Comparison of ENCODE assay signal across 20 cellular contexts in genomic region chr16:16154292-16154951, GRCh38.
DNase-seq lines count a peak whose midpoint lies in the region; ATAC-seq, FAIRE-seq and TF ChIP-seq lines count a peak whose summit lies in the region.
"Had no signal": no experiment of that assay in that cellular context is flagged by ENCODE, and none has a peak within 500 bp of the region (broad histone marks: within the 10 kb centered on the region; RNA-seq: fewer than 3 reads in every experiment).

No MANE protein-coding gene starts in this region.

- H3K9ac ChIP-seq in BLaER1 (no peak overlapping the region), K562 (ENCODE audit: insufficient read depth in 1 of 2, low read depth in 2 of 2, low read length in 2 of 2) (peak overlapping the region in 1 of 2 experiments; percentile 76; a peak in 2 of 4 replicates)

- H3K27ac ChIP-seq in BLaER1 = peak overlapping the region; percentile 11; the same call in 1 of the 2 replicates
- no peak overlapping the region for H3K27ac ChIP-seq in K562 (ENCODE audit: extremely low read depth, low read depth, low read length)
- H3K27ac ChIP-seq in pancreas = no peak overlapping the region
- H3K27ac ChIP-seq: RWPE1 had no signal

- TF ChIP-seq EP300 in K562 (IDR thresholded peaks at IDR 0.05; ENCODE audit: low read length) = peak; percentile 29; the same call in 1 of the 2 replicates

- H3K9me1 ChIP-seq in K562 (ENCODE audit: control insufficient read depth, insufficient read depth, low read length) = no peaks in the 10 kb centered on the region

- H3K36me3 ChIP-seq in BLaER1 (no peaks in the 10 kb centered on the region), H7 (replicated peaks; ENCODE audit: control insufficient read depth, insufficient read depth, low read length) (no peaks in the 10 kb centered on the region), K562 (ENCODE audit: control insufficient read depth, insufficient read depth, low read length) (no peaks in the 10 kb centered on the region), pancreas (peaks cover 0 to 4% (median 0%) of the 10 kb centered on the region in 3 donors)
- H3K36me3 ChIP-seq: BE2C had no signal

- FAIRE-seq in K562 (lab: Jason Lieb, UNC) (no peak), pancreas (lab: Jason Lieb, UNC) (no peak)
- FAIRE-seq: GM19239, H1 had no signal

- H3K4me2 ChIP-seq in BLaER1 (no peak overlapping the region), K562 (ENCODE audit: insufficient read depth, low read length) (no peak overlapping the region)

- POLR2A ChIA-PET in K562 (lab: Yijun Ruan, JAX) = no interaction called here

- in situ Hi-C loops in K562 (cut with MboI) = no loop called here

- H4K20me1 ChIP-seq in BLaER1 (no peaks in the 10 kb centered on the region), K562 (replicated peaks; ENCODE audit: control insufficient read depth, insufficient read depth, low read length) (no peaks in the 10 kb centered on the region)

- no peak for TF ChIP-seq POLR2A in K562 (conservative IDR thresholded peaks at IDR 0.05)

- BruUV-seq in K562 (replicated peaks; lab: Mats Ljungman, UMichigan) = no TSS peak

- peak; percentile 42; the same call in 1 of the 3 replicates for ATAC-seq in K562
- no peak for ATAC-seq in pancreas
- ATAC-seq: HCT116, Panc1 had no signal

- TF ChIP-seq CTCF in K562 (IDR thresholded peaks at IDR 0.05 in 2 of 3, conservative IDR thresholded peaks at IDR 0.05 in 1 of 3; ENCODE audit: insufficient read depth in 2 of 3, low read depth in 1 of 3, low read length in 3 of 3) = no peak
- no peak for TF ChIP-seq CTCF in pancreas (IDR thresholded peaks at IDR 0.05)

- H2AFZ ChIP-seq in K562 (ENCODE audit: low read depth, low read length) = no peak overlapping the region

- DNase-seq in H7 = peak; percentile 53
- peak in 1 of 4 experiments; percentile 25 for DNase-seq in K562 (ENCODE audit: extremely low read depth in 1 of 4, low spot score in 3 of 4)
- peak; percentile 66 for DNase-seq in posterior vena cava (ENCODE audit: low spot score)
- DNase-seq in NCI-H526 treated with DMSO at 0.1 percent for 48 hours (lab: John Stamatoyannopoulos, UW) = no peak
- DNase-seq in DMS79 (lab: John Stamatoyannopoulos, UW) = no peak
- no peak for DNase-seq in pancreas
- DNase-seq: BE2C, DMS153, NCI-H1092 treated with DMSO at 0.1 percent for 48 hours, NCI-H1436, NCI-H1930, NCI-H446 treated with DMSO at 0.1 percent for 48 hours, NCI-H526, SHP77 treated with DMSO at 0.1 percent for 48 hours had no signal

- CTCF ChIA-PET in K562 (lab: Yijun Ruan, JAX; ENCODE audit: low intra/inter-chr PET ratio) = no interaction called here

- no peak overlapping the region for H3K4me3 ChIP-seq in BLaER1
- no peak overlapping the region for H3K4me3 ChIP-seq in H7 (ENCODE audit: insufficient read depth, low read depth, low read length)
- no peak overlapping the region for H3K4me3 ChIP-seq in K562
- H3K4me3 ChIP-seq in pancreas = no peak overlapping the region

- peaks cover 33% of the 10 kb centered on the region for H3K9me3 ChIP-seq in BLaER1
- H3K9me3 ChIP-seq in K562 (replicated peaks; ENCODE audit: control insufficient read depth, insufficient read depth, low read depth, low read length) = no peaks in the 10 kb centered on the region
- H3K9me3 ChIP-seq in pancreas = no peaks in the 10 kb centered on the region

- no peak for TF ChIP-seq RAD21 in K562 (CRISPR knock-in tag; conservative IDR thresholded peaks at IDR 0.05 in 1 of 2, IDR thresholded peaks at IDR 0.05 in 1 of 2)

- WGBS in K562 (ENCODE audit: insufficient coverage, low coverage, missing lambda C conversion rate) = 9% methylated on average over 15 of the region's 18 CpGs
- 90 to 94% methylated on average over 17 to 18 of the region's 18 CpGs for whole genome bisulfite sequencing in pancreas, 2 donors

- H3K27me3 ChIP-seq in BLaER1 (no peaks in the 10 kb centered on the region), H7 (ENCODE audit: control insufficient read depth, insufficient read depth, low read length) (no peaks in the 10 kb centered on the region), K562 (ENCODE audit: control insufficient read depth in 2 of 2, insufficient read depth in 2 of 2, low read length in 2 of 2) (no peaks in the 10 kb centered on the region), pancreas (no peaks in the 10 kb centered on the region)
- H3K27me3 ChIP-seq: BE2C had no signal

- intact Hi-C loops in K562 (cut with micrococcal nuclease) = no loop called here
- intact Hi-C loops in posterior vena cava (cut with DNase I) = loop anchor here in 1 of 2 donors (5.0 kb wide), 1 partner anchor 38 kb away; no protein-coding TSS in a partner anchor
- intact Hi-C loops in pancreas (cut with DNase I) = no loop called here

- H3K79me2 ChIP-seq in K562 (ENCODE audit: control insufficient read depth, insufficient read depth, low read length) = no peaks in the 10 kb centered on the region

- peaks cover 19% of the 10 kb centered on the region; the same call in 1 of the 2 replicates for H3K4me1 ChIP-seq in BLaER1
- H3K4me1 ChIP-seq in K562 (replicated peaks in 1 of 2; ENCODE audit: control insufficient read depth in 2 of 2, insufficient read depth in 2 of 2, low read length in 2 of 2) = peaks cover 10 to 23% of the 10 kb centered on the region in 2 experiments; a peak in 4 of 5 replicates
- H3K4me1 ChIP-seq in pancreas = peaks cover 6 to 12% (median 7%) of the 10 kb centered on the region in 3 donors

TF ChIP-seq in K562, 482 proteins besides CTCF, POLR2A, EP300 and RAD21 (continues in another document):
- TF ChIP-seq PURB (CRISPR knock-in tag; IDR thresholded peaks at IDR 0.05; ENCODE audit: low read depth) (no peak), ARID1B (IDR thresholded peaks at IDR 0.05) (peak; percentile 65), ADNP (tag; IDR thresholded peaks at IDR 0.05) (no peak), KLF16 (IDR thresholded peaks at IDR 0.05) (0 out of 2 replicates have a peak, but pooled peaks have one; percentile 42), MLX (CRISPR knock-in tag; conservative IDR thresholded peaks at IDR 0.05) (no peak), SMARCC2 (IDR thresholded peaks at IDR 0.05; ENCODE audit: low read depth) (no peak), FOXJ3 (CRISPR knock-in tag; IDR thresholded peaks at IDR 0.05) (no peak), NCOR1 (IDR thresholded peaks at IDR 0.05) (peak; percentile 46), HMGN3 (IDR thresholded peaks at IDR 0.05; ENCODE audit: borderline replicate concordance, extremely low read depth, insufficient read length, low read depth, low read length) (peak; percentile 28), ESRRA (IDR thresholded peaks at IDR 0.05; ENCODE audit: borderline replicate concordance, low read depth) (no peak), ILF3 (IDR thresholded peaks at IDR 0.05; ENCODE audit: borderline replicate concordance) (no peak), ZKSCAN1 (IDR thresholded peaks at IDR 0.05; ENCODE audit: low read depth, low read length) (no peak)

Comparison
In these comparisons a context has a peak if more than half of its experiments do, and no peak if none do; other contexts are left out.
1. DNase-seq: peak in H7 (single experiment) and posterior vena cava (single experiment); none in NCI-H526 treated with DMSO at 0.1 percent for 48 hours (single experiment), DMS79 (single experiment) and pancreas (0 of 6).